2 cellular contexts compared by ENCODE assay signal in the genomic region with DNA sequence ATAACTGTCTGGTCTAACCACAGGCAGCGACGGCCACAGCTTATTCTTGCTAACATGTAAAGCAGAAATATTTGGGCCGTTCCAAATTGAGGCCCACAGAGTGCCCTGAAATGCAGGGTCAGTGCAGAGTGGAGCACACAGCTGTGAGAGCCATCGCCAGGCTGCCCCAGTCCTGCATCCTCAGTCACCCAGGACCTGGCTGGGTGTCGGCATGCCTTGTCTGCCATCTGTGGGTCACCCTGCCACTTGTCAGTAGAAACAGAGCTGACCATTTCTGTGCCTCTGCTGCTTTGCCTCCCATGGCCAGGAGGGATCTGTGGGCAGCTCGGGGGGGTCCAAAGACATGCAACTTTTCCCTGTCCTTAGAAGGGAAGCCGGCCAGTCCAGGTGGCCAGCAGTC.
TF ChIP-seq lines count a peak whose summit lies in the region.

No MANE protein-coding gene starts in this region.

TF ChIP-seq in A549, 52 proteins besides CTCF, POLR2A, EP300 and RAD21:
- TF ChIP-seq, protein P1, sequence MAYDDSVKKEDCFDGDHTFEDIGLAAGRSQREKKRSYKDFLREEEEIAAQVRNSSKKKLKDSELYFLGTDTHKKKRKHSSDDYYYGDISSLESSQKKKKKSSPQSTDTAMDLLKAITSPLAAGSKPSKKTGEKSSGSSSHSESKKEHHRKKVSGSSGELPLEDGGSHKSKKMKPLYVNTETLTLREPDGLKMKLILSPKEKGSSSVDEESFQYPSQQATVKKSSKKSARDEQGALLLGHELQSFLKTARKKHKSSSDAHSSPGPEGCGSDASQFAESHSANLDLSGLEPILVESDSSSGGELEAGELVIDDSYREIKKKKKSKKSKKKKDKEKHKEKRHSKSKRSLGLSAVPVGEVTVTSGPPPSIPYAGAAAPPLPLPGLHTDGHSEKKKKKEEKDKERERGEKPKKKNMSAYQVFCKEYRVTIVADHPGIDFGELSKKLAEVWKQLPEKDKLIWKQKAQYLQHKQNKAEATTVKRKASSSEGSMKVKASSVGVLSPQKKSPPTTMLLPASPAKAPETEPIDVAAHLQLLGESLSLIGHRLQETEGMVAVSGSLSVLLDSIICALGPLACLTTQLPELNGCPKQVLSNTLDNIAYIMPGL (CRISPR knock-in tag; IDR thresholded peaks at IDR 0.05; ENCODE audit: borderline replicate concordance) = no peak
- TF ChIP-seq TP53 (CRISPR knock-in tag; IDR thresholded peaks at IDR 0.05) (no peak), MAFK (IDR thresholded peaks at IDR 0.05; ENCODE audit: partially characterized antibody) (no peak), CHD2 (IDR thresholded peaks at IDR 0.05; ENCODE audit: low read length, partially characterized antibody) (no peak), HOXA7 (CRISPR knock-in tag; IDR thresholded peaks at IDR 0.05) (no peak), SREBF2 (IDR thresholded peaks at IDR 0.05) (no peak), ZC3H11A (IDR thresholded peaks at IDR 0.05) (no peak), FOSB (CRISPR knock-in tag; IDR thresholded peaks at IDR 0.05) (no peak), ESRRA (IDR thresholded peaks at IDR 0.05; ENCODE audit: borderline replicate concordance, low read length) (no peak), ZSCAN20 (CRISPR knock-in tag; IDR thresholded peaks at IDR 0.05) (no peak), POLR2AphosphoS2 (conservative IDR thresholded peaks at IDR 0.05; ENCODE audit: low read length) (no peak), PHF8 (IDR thresholded peaks at IDR 0.05; ENCODE audit: borderline replicate concordance, low read depth) (no peak), NFE2L2 (conservative IDR thresholded peaks at IDR 0.05; ENCODE audit: low read length) (no peak), HDAC2 (IDR thresholded peaks at IDR 0.05) (no peak), FOSL2 (IDR thresholded peaks at IDR 0.05) (no peak), FOSL2 (CRISPR knock-in tag; IDR thresholded peaks at IDR 0.05) (no peak)
- TF ChIP-seq, protein P2, sequence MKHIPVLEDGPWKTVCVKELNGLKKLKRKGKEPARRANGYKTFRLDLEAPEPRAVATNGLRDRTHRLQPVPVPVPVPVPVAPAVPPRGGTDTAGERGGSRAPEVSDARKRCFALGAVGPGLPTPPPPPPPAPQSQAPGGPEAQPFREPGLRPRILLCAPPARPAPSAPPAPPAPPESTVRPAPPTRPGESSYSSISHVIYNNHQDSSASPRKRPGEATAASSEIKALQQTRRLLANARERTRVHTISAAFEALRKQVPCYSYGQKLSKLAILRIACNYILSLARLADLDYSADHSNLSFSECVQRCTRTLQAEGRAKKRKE (CRISPR knock-in tag; IDR thresholded peaks at IDR 0.05; ENCODE audit: low read depth) = no peak
- TF ChIP-seq, protein P3, sequence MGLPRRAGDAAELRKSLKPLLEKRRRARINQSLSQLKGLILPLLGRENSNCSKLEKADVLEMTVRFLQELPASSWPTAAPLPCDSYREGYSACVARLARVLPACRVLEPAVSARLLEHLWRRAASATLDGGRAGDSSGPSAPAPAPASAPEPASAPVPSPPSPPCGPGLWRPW (IDR thresholded peaks at IDR 0.05) = no peak

TF ChIP-seq in GM23338, 12 proteins besides CTCF, POLR2A, EP300 and RAD21:
- TF ChIP-seq REST (IDR thresholded peaks at IDR 0.05; ENCODE audit: unreplicated experiment) (no peak), ZNF331 (CRISPR knock-in tag; IDR thresholded peaks at IDR 0.05; ENCODE audit: low read depth) (no peak), EZH2 (IDR thresholded peaks at IDR 0.05; ENCODE audit: low read depth, unreplicated experiment) (no peak), NANOG (IDR thresholded peaks at IDR 0.05; ENCODE audit: borderline replicate concordance) (no peak), STAT1 (IDR thresholded peaks at IDR 0.05; ENCODE audit: unreplicated experiment) (no peak), ZNF114 (CRISPR knock-in tag; IDR thresholded peaks at IDR 0.05) (no peak), EZH2phosphoT487 (IDR thresholded peaks at IDR 0.05; ENCODE audit: unreplicated experiment) (no peak), CREB1 (CRISPR knock-in tag; IDR thresholded peaks at IDR 0.05; ENCODE audit: low read depth) (no peak), JUNB (IDR thresholded peaks at IDR 0.05; ENCODE audit: unreplicated experiment) (no peak), ETS1 (IDR thresholded peaks at IDR 0.05) (no peak), POLR2AphosphoS5 (IDR thresholded peaks at IDR 0.05; ENCODE audit: low read depth) (no peak)
- TF ChIP-seq, protein P4, sequence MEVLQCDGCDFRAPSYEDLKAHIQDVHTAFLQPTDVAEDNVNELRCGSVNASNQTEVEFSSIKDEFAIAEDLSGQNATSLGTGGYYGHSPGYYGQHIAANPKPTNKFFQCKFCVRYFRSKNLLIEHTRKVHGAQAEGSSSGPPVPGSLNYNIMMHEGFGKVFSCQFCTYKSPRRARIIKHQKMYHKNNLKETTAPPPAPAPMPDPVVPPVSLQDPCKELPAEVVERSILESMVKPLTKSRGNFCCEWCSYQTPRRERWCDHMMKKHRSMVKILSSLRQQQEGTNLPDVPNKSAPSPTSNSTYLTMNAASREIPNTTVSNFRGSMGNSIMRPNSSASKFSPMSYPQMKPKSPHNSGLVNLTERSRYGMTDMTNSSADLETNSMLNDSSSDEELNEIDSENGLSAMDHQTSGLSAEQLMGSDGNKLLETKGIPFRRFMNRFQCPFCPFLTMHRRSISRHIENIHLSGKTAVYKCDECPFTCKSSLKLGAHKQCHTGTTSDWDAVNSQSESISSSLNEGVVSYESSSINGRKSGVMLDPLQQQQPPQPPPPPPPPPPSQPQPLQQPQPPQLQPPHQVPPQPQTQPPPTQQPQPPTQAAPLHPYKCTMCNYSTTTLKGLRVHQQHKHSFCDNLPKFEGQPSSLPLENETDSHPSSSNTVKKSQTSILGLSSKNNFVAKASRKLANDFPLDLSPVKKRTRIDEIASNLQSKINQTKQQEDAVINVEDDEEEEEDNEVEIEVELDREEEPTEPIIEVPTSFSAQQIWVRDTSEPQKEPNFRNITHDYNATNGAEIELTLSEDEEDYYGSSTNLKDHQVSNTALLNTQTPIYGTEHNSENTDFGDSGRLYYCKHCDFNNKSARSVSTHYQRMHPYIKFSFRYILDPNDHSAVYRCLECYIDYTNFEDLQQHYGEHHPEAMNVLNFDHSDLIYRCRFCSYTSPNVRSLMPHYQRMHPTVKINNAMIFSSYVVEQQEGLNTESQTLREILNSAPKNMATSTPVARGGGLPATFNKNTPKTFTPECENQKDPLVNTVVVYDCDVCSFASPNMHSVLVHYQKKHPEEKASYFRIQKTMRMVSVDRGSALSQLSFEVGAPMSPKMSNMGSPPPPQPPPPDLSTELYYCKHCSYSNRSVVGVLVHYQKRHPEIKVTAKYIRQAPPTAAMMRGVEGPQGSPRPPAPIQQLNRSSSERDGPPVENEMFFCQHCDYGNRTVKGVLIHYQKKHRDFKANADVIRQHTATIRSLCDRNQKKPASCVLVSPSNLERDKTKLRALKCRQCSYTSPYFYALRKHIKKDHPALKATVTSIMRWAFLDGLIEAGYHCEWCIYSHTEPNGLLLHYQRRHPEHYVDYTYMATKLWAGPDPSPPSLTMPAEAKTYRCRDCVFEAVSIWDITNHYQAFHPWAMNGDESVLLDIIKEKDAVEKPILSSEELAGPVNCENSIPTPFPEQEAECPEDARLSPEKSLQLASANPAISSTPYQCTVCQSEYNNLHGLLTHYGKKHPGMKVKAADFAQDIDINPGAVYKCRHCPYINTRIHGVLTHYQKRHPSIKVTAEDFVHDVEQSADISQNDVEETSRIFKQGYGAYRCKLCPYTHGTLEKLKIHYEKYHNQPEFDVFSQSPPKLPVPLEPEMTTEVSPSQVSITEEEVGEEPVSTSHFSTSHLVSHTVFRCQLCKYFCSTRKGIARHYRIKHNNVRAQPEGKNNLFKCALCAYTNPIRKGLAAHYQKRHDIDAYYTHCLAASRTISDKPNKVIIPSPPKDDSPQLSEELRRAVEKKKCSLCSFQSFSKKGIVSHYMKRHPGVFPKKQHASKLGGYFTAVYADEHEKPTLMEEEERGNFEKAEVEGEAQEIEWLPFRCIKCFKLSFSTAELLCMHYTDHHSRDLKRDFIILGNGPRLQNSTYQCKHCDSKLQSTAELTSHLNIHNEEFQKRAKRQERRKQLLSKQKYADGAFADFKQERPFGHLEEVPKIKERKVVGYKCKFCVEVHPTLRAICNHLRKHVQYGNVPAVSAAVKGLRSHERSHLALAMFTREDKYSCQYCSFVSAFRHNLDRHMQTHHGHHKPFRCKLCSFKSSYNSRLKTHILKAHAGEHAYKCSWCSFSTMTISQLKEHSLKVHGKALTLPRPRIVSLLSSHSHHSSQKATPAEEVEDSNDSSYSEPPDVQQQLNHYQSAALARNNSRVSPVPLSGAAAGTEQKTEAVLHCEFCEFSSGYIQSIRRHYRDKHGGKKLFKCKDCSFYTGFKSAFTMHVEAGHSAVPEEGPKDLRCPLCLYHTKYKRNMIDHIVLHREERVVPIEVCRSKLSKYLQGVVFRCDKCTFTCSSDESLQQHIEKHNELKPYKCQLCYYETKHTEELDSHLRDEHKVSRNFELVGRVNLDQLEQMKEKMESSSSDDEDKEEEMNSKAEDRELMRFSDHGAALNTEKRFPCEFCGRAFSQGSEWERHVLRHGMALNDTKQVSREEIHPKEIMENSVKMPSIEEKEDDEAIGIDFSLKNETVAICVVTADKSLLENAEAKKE (CRISPR knock-in tag; IDR thresholded peaks at IDR 0.05) = no peak
